In genomic region chr13:90926459-90926858, GRCh38 we compare ENCODE assay signal across 16 cellular contexts.
DNase-seq lines count a peak whose midpoint lies in the region; ATAC-seq, FAIRE-seq and TF ChIP-seq lines count a peak whose summit lies in the region.
"Had no signal": no experiment of that assay in that cellular context is flagged by ENCODE, and none has a peak within 500 bp of the region (broad histone marks: within the 10 kb centered on the region; RNA-seq: fewer than 3 reads in every experiment).

No MANE protein-coding gene starts in this region.

- H3K4me3 ChIP-seq in A673 (ENCODE audit: low read depth, low read length, poor library complexity, severe bottlenecking) (no peak overlapping the region), K562 (no peak overlapping the region), BE2C (ENCODE audit: low read depth, low read length) (no peak overlapping the region)

- H2AFZ ChIP-seq in K562 (ENCODE audit: low read depth, low read length), result no peak overlapping the region

- POLR2A ChIA-PET in A673 (lab: Charles Lee; ENCODE audit: low non-redundant PET) (no interaction called here), K562 (lab: Yijun Ruan, JAX) (interaction anchor here (0.6 kb wide), 1 partner anchor 439 kb away, joined by 3 read pairs; no protein-coding TSS in a partner anchor)

- 0% methylated on average over 2 of the region's 2 CpGs for WGBS in K562 (ENCODE audit: insufficient coverage, low coverage, missing lambda C conversion rate)

- in situ Hi-C loops in K562 (cut with MboI), result no loop called here

- DNase-seq in A673 (ENCODE audit: low spot score) (peak; percentile 7), NCI-H82 (lab: John Stamatoyannopoulos, UW) (peak; percentile 70), K562 (ENCODE audit: extremely low read depth in 1 of 4, low spot score in 3 of 4) (no peak), left kidney (ENCODE audit: low read depth, low spot score) (peak; percentile 33), BE2C (no peak), COR-L47 (lab: John Stamatoyannopoulos, UW) (no peak)
- no peak for DNase-seq in activated naive CD4-positive, alpha-beta T cell treated with Interleukin-2 at 50 U/mL for 16 hours
- DNase-seq: CD4-positive, alpha-beta T cell; DMS79 treated with DMSO at 0.1 percent for 48 hours; NCI-H1048; NCI-H2081 treated with DMSO at 0.1 percent for 48 hours; NCI-H2227 treated with DMSO at 0.1 percent for 48 hours; OCI-M1 had no signal

- H4K20me1 ChIP-seq in K562 (replicated peaks; ENCODE audit: control insufficient read depth, insufficient read depth, low read length), result no peaks in the 10 kb centered on the region

- no peaks in the 10 kb centered on the region for H3K9me1 ChIP-seq in K562 (ENCODE audit: control insufficient read depth, insufficient read depth, low read length)

- no TSS peak for BruUV-seq in A673 (replicated peaks; lab: Mats Ljungman, UMichigan)
- BruUV-seq in K562 (replicated peaks; lab: Mats Ljungman, UMichigan), result no TSS peak

- ATAC-seq in K562 (no peak), GM19324 (IDR thresholded peaks at IDR 0.05; ENCODE audit: low FRiP score, unreplicated experiment) (no peak)
- ATAC-seq: HCT116 had no signal

- H3K27ac ChIP-seq in A673 (ENCODE audit: low read depth, low read length, poor library complexity, severe bottlenecking), result no peak overlapping the region
- no peak overlapping the region for H3K27ac ChIP-seq in K562 (ENCODE audit: extremely low read depth, low read depth, low read length)
- H3K27ac ChIP-seq: RWPE1 had no signal

- CTCF ChIA-PET in A673 (lab: Charles Lee) (interaction anchor here (0.6 kb wide), 1 partner anchor 1349 kb away, joined by 3 read pairs; no protein-coding TSS in a partner anchor), K562 (lab: Yijun Ruan, JAX; ENCODE audit: low intra/inter-chr PET ratio) (no interaction called here)

- intact Hi-C loops in A673 (cut with micrococcal nuclease; ENCODE audit: unreplicated experiment) (no loop called here), K562 (cut with micrococcal nuclease) (no loop called here)

- TF ChIP-seq POLR2A in K562 (conservative IDR thresholded peaks at IDR 0.05), result no peak

- H3K27me3 ChIP-seq in A673 (replicated peaks; ENCODE audit: insufficient read depth, low read depth, low read length, poor library complexity) (no peaks in the 10 kb centered on the region), K562 (ENCODE audit: control insufficient read depth in 2 of 2, insufficient read depth in 2 of 2, low read length in 2 of 2) (no peaks in the 10 kb centered on the region), BE2C (no peaks in the 10 kb centered on the region; the same call in none of the 2 replicates)

- no peak for FAIRE-seq in K562 (lab: Jason Lieb, UNC)

- H3K36me3 ChIP-seq in A673 (ENCODE audit: insufficient read depth, low read length, poor library complexity, severe bottlenecking) (no peaks in the 10 kb centered on the region), K562 (ENCODE audit: control insufficient read depth, insufficient read depth, low read length) (no peaks in the 10 kb centered on the region), BE2C (no peaks in the 10 kb centered on the region)

- H3K4me1 ChIP-seq in A673 (ENCODE audit: insufficient read depth, low read length, poor library complexity, severe bottlenecking), result no peaks in the 10 kb centered on the region
- no peaks in the 10 kb centered on the region for H3K4me1 ChIP-seq in K562 (replicated peaks in 1 of 2; ENCODE audit: control insufficient read depth in 2 of 2, insufficient read depth in 2 of 2, low read length in 2 of 2)
- no peaks in the 10 kb centered on the region for H3K4me1 ChIP-seq in BE2C

- TF ChIP-seq EP300 in K562 (IDR thresholded peaks at IDR 0.05; ENCODE audit: low read length), result no peak

- H3K9me3 ChIP-seq in A673 (ENCODE audit: low read depth, low read length, poor library complexity, severe bottlenecking) (no peaks in the 10 kb centered on the region), K562 (replicated peaks; ENCODE audit: control insufficient read depth, insufficient read depth, low read depth, low read length) (no peaks in the 10 kb centered on the region), BE2C (peaks cover 2% of the 10 kb centered on the region; the same call in 1 of the 2 replicates)

- no peaks in the 10 kb centered on the region for H3K79me2 ChIP-seq in K562 (ENCODE audit: control insufficient read depth, insufficient read depth, low read length)

- no peak overlapping the region for H3K9ac ChIP-seq in K562 (ENCODE audit: insufficient read depth in 1 of 2, low read depth in 2 of 2, low read length in 2 of 2)

- TF ChIP-seq RAD21 in K562 (CRISPR knock-in tag; conservative IDR thresholded peaks at IDR 0.05 in 1 of 2, IDR thresholded peaks at IDR 0.05 in 1 of 2), result no peak

- no peak for TF ChIP-seq CTCF in A673 (conservative IDR thresholded peaks at IDR 0.05; ENCODE audit: low read depth, low read length)
- no peak for TF ChIP-seq CTCF in K562 (IDR thresholded peaks at IDR 0.05 in 2 of 3, conservative IDR thresholded peaks at IDR 0.05 in 1 of 3; ENCODE audit: insufficient read depth in 2 of 3, low read depth in 1 of 3, low read length in 3 of 3)
- TF ChIP-seq CTCF in BE2C (IDR thresholded peaks at IDR 0.05; ENCODE audit: low read depth, low read length), result no peak

- H3K4me2 ChIP-seq in K562 (ENCODE audit: insufficient read depth, low read length), result no peak overlapping the region

TF ChIP-seq in K562, 482 proteins besides CTCF, POLR2A, EP300 and RAD21:
- TF ChIP-seq FOXK2 (conservative IDR thresholded peaks at IDR 0.05 in 1 of 2, IDR thresholded peaks at IDR 0.05 in 1 of 2; ENCODE audit: low read depth in 2 of 2) (no peak), FOSL1 (tag; conservative IDR thresholded peaks at IDR 0.05) (no peak), MAFG (tag; conservative IDR thresholded peaks at IDR 0.05) (0 out of 2 replicates have a peak, but pooled peaks have one; percentile 22), ETV1 (tag; conservative IDR thresholded peaks at IDR 0.05; ENCODE audit: low read depth) (no peak), MAFF (IDR thresholded peaks at IDR 0.05; ENCODE audit: low read length) (peak; percentile 45), MAFK (IDR thresholded peaks at IDR 0.05; ENCODE audit: low read length) (peak; percentile 50; the same call in 1 of the 2 replicates)

Comparison
In these comparisons a context has a peak if more than half of its experiments do, and no peak if none do; other contexts are left out.
1. DNase-seq: peak in A673 (single experiment), NCI-H82 (single experiment) and left kidney (single experiment); none in K562 (0 of 4), activated naive CD4-positive, alpha-beta T cell treated with Interleukin-2 at 50 U/mL for 16 hours (single experiment), BE2C (single experiment) and COR-L47 (single experiment).